ENCODE assay signal across 8 cellular contexts in genomic region chr2:31729442-31730092, GRCh38.
A peak's percentile ranks its signal among the peaks of the same experiment; 100 is the strongest.
DNase-seq lines count a peak whose midpoint lies in the region; ATAC-seq, FAIRE-seq and TF ChIP-seq lines count a peak whose summit lies in the region.

No MANE protein-coding gene starts in this region.

- no peaks in the 10 kb centered on the region for H3K36me3 Mint-ChIP-seq in MCF 10A (ENCODE audit: insufficient read depth, unreplicated experiment)

- H3K27ac ChIP-seq in breast epithelium: no peak overlapping the region

- intact Hi-C loops in MCF 10A (cut with micrococcal nuclease) (loop anchor here (1.0 to 10.0 kb wide), 4 partner anchors 205 to 1015 kb away; partner anchors contain the start of gene XDH), breast epithelium (cut with DNase I; ENCODE audit: low total_unique reads) (no loop called here)

- no peak for TF ChIP-seq POLR2A in breast epithelium (IDR thresholded peaks at IDR 0.05)

- no TSS peak for BruUV-seq in MCF 10A (replicated peaks; lab: Mats Ljungman, UMichigan)

- TF ChIP-seq CTCF in MCF 10A (IDR thresholded peaks at IDR 0.05; ENCODE audit: unreplicated experiment) (peak; percentile 65), breast epithelium (IDR thresholded peaks at IDR 0.05) (no peak), epithelial cell of esophagus (IDR thresholded peaks at IDR 0.05; ENCODE audit: insufficient read depth, low read depth, low read length, missing control alignments) (peak; percentile 73)

- no peaks in the 10 kb centered on the region for H3K36me3 ChIP-seq in breast epithelium

- ATAC-seq in HG03571 (IDR thresholded peaks at IDR 0.05; ENCODE audit: unreplicated experiment): no peak
- ATAC-seq in GM18867 (IDR thresholded peaks at IDR 0.05; ENCODE audit: unreplicated experiment): no peak

- FAIRE-seq in urothelium cell line (lab: Jason Lieb, UNC): no peak

- H3K4me1 ChIP-seq in breast epithelium: no peaks in the 10 kb centered on the region

- POLR2A ChIA-PET in MCF 10A (lab: Yijun Ruan, JAX): interaction anchor here (0.7 to 1.2 kb wide), 2 partner anchors 207 to 317 kb away, joined by 3 read pairs; no protein-coding TSS in a partner anchor

- H3K27ac Mint-ChIP-seq in MCF 10A (ENCODE audit: low read depth, unreplicated experiment): no peak overlapping the region

- no peaks in the 10 kb centered on the region for H3K27me3 Mint-ChIP-seq in MCF 10A (ENCODE audit: insufficient read depth, unreplicated experiment)

- CTCF ChIA-PET in MCF 10A (lab: Yijun Ruan, JAX): interaction anchor here (0.6 to 1.9 kb wide), 27 partner anchors 10 to 1018 kb away, joined by 3 to 9 read pairs (median 4); no protein-coding TSS in a partner anchor

- no peak overlapping the region for H3K4me3 ChIP-seq in breast epithelium
- H3K4me3 ChIP-seq in epithelial cell of esophagus (ENCODE audit: low read length): no peak overlapping the region

- H3K4me3 Mint-ChIP-seq in MCF 10A (ENCODE audit: unreplicated experiment): no peak overlapping the region

- H3K4me1 Mint-ChIP-seq in MCF 10A (ENCODE audit: insufficient read depth, unreplicated experiment): no peaks in the 10 kb centered on the region

- H3K27me3 ChIP-seq in breast epithelium: no peaks in the 10 kb centered on the region

- no peaks in the 10 kb centered on the region for H3K9me3 ChIP-seq in breast epithelium

- DNase-seq in MCF 10A (ENCODE audit: unreplicated experiment) (peak; percentile 68), breast epithelium (ENCODE audit: low spot score in 2 of 2) (no peak), NCI-H460 (ENCODE audit: extremely low read depth, low read depth) (peak; percentile 24), epithelial cell of esophagus (ENCODE audit: low read depth) (peak; percentile 66), urothelium cell line (ENCODE audit: low spot score) (peak; percentile 49)
- DNase-seq in activated effector memory CD4-positive, alpha-beta T cell treated with anti-CD3 and anti-CD28 coated beads, Interleukin-2, amount 50 U/mL, for 16 hours: no peak

- H3K9me3 Mint-ChIP-seq in MCF 10A (ENCODE audit: unreplicated experiment): no peaks in the 10 kb centered on the region

Comparison
In these comparisons a context has a peak if more than half of its experiments do, and no peak if none do; other contexts are left out.
1. DNase-seq: peak in MCF 10A (single experiment), NCI-H460 (single experiment), epithelial cell of esophagus (single experiment) and urothelium cell line (single experiment); none in breast epithelium (0 of 2) and activated effector memory CD4-positive, alpha-beta T cell treated with anti-CD3 and anti-CD28 coated beads, Interleukin-2, amount 50 U/mL, for 16 hours (single experiment).
2. CTCF ChIP-seq: peak in MCF 10A (single experiment) and epithelial cell of esophagus (single experiment); none in breast epithelium (0 of 3).